Comparison of ENCODE assay signal across 8 cellular contexts in genomic region chr1:225998560-225999226, GRCh38. TPM values are rescaled to one million over a fixed set of nuclear protein-coding genes. Genes with fewer than 3 reads are reported as not detected.
DNase-seq lines count a peak whose midpoint lies in the region; ATAC-seq and TF ChIP-seq lines count a peak whose summit lies in the region.

No MANE protein-coding gene starts in this region.

- peaks cover 70% of the 10 kb centered on the region for H3K4me1 Mint-ChIP-seq in central memory CD8-positive, alpha-beta T cell

- CTCF ChIA-PET in AG04449 (lab: Yijun Ruan, JAX) = interaction anchor here (0.8 to 7.7 kb wide), 4 partner anchors 9 to 122 kb away, joined by 3 to 89 read pairs (median 6); no protein-coding TSS in a partner anchor

- no peak for DNase-seq in AG04449 (ENCODE audit: low read depth, low spot score)
- DNase-seq in MM.1S = no peak
- DNase-seq in central memory CD8-positive, alpha-beta T cell (ENCODE audit: low spot score in 2 of 2) = no peak
- peak; percentile 51 to 62 for DNase-seq in lung microvascular endothelial cell (ENCODE audit: low read depth in 2 of 2)
- DNase-seq in upper lobe of left lung = no peak
- DNase-seq in NCI-H1105 (lab: John Stamatoyannopoulos, UW) = no peak
- no peak for DNase-seq in occipital lobe (lab: John Stamatoyannopoulos, UW)

- TF ChIP-seq POLR2A in upper lobe of left lung (IDR thresholded peaks at IDR 0.05) = no peak

- H2AFZ ChIP-seq in MM.1S (ENCODE audit: low read length) = peak overlapping the region; percentile 35; the same call in 1 of the 2 replicates

- WGBS in upper lobe of left lung, 2 donors = 1% methylated on average over 19 of the region's 19 CpGs

- H3K4me1 ChIP-seq in MM.1S (ENCODE audit: low read length) = peaks cover 37% of the 10 kb centered on the region
- peaks cover 42 to 70% (median 61%) of the 10 kb centered on the region in 4 donors for H3K4me1 ChIP-seq in upper lobe of left lung

- no peaks in the 10 kb centered on the region for H3K27me3 ChIP-seq in MM.1S (replicated peaks; ENCODE audit: insufficient read depth, low read length)
- peaks cover 0 to 6% (median 0%) of the 10 kb centered on the region in 4 donors for H3K27me3 ChIP-seq in upper lobe of left lung

- peaks cover 55% of the 10 kb centered on the region for H3K79me2 ChIP-seq in MM.1S (ENCODE audit: low read length)

- H3K9me2 ChIP-seq in MM.1S (replicated peaks; ENCODE audit: insufficient read depth, low read length) = no peaks in the 10 kb centered on the region

- TF ChIP-seq EP300 in upper lobe of left lung (IDR thresholded peaks at IDR 0.05) = no peak

- H3K9me3 ChIP-seq in MM.1S (replicated peaks; ENCODE audit: insufficient read depth, low read length) (no peaks in the 10 kb centered on the region), upper lobe of left lung (no peaks in the 10 kb centered on the region)

- H3K4me3 Mint-ChIP-seq in central memory CD8-positive, alpha-beta T cell = peak overlapping the region; percentile 98

- POLR2A ChIA-PET in AG04449 (lab: Yijun Ruan, JAX) = interaction anchor here (0.7 to 1.2 kb wide), 5 partner anchors 12 to 66 kb away, joined by 3 to 12 read pairs (median 3); partner anchors contain the start of gene H3-3A

- H3K4me2 ChIP-seq in MM.1S (ENCODE audit: low read depth, low read length) = peak overlapping the region; percentile 91

- H3K36me3 ChIP-seq in MM.1S (replicated peaks; ENCODE audit: insufficient read depth, low read length) (peaks cover 10% of the 10 kb centered on the region), upper lobe of left lung (peaks cover under 1 to 16% (median 9%) of the 10 kb centered on the region in 4 donors)

- H3K4me3 ChIP-seq in AG04449 (ENCODE audit: low read depth, low read length) (peak overlapping the region; percentile 97), MM.1S (ENCODE audit: low read length) (peak overlapping the region; percentile 86), upper lobe of left lung (peak overlapping the region; percentile 69 to 81 (median 76))

- ATAC-seq in GM19452 (IDR thresholded peaks at IDR 0.05; ENCODE audit: unreplicated experiment) (peak; percentile 6), upper lobe of left lung (ENCODE audit: low FRiP score in 2 of 2) (peak; percentile 0 to 11)
- peak; percentile 1 for ATAC-seq in central memory CD8-positive, alpha-beta T cell (replicated peaks; ENCODE audit: extremely low read depth, poor library complexity, severe bottlenecking)

- H3K27ac ChIP-seq in MM.1S (ENCODE audit: low read length) (peak overlapping the region; percentile 65), upper lobe of left lung (peak overlapping the region; percentile 95 to 99 (median 96))

- H4K20me1 ChIP-seq in MM.1S (ENCODE audit: insufficient read depth, low read length) = no peaks in the 10 kb centered on the region

- H3K9me3 Mint-ChIP-seq in central memory CD8-positive, alpha-beta T cell = no peaks in the 10 kb centered on the region

- peaks cover 20% of the 10 kb centered on the region for H3F3A ChIP-seq in MM.1S (ENCODE audit: insufficient read depth, low read length)

- H3K9ac ChIP-seq in MM.1S (ENCODE audit: low read length) = peak overlapping the region; percentile 86

- peak overlapping the region; percentile 99 for H3K27ac Mint-ChIP-seq in central memory CD8-positive, alpha-beta T cell (ENCODE audit: low read depth)

- H3K27me3 Mint-ChIP-seq in central memory CD8-positive, alpha-beta T cell = no peaks in the 10 kb centered on the region

- TF ChIP-seq CTCF in AG04449 (IDR thresholded peaks at IDR 0.05; ENCODE audit: insufficient read depth, low read length, missing control alignments) (no peak), MM.1S (IDR thresholded peaks at IDR 0.05; ENCODE audit: low read length) (no peak), upper lobe of left lung (IDR thresholded peaks at IDR 0.05) (no peak)

- H3K36me3 Mint-ChIP-seq in central memory CD8-positive, alpha-beta T cell (ENCODE audit: insufficient read depth) = peaks cover 49% of the 10 kb centered on the region

RNA-seq across cellular contexts. Expression of gene SDE2, which starts 0.5 kb away (rescaled TPM):
- total RNA-seq in lung microvascular endothelial cell = 16.6 and 35.7 TPM in 2 replicates
- total RNA-seq in upper lobe of left lung = 10 to 100 TPM; 12.1 to 27.8 (median 18.3) TPM
- total RNA-seq in occipital lobe = 43.4 TPM

RNA-seq across cellular contexts. Expression of gene LEFTY2, which starts 57.7 kb away (rescaled TPM):
- total RNA-seq in lung microvascular endothelial cell (not detected in 2 replicates), upper lobe of left lung (1 to 10 TPM in 1 of 6 donors, under 1 TPM in 3, not detected in 2; 0.44 to 2.9 (median 0.76) TPM), occipital lobe (0.47 TPM)

Comparison
In these comparisons a context has a peak if more than half of its experiments do, and no peak if none do; other contexts are left out.
1. DNase-seq: peak in lung microvascular endothelial cell (2 of 2); none in AG04449 (single experiment), MM.1S (single experiment), central memory CD8-positive, alpha-beta T cell (0 of 2), upper lobe of left lung (0 of 2), NCI-H1105 (single experiment) and occipital lobe (single experiment).
2. Peak in every context shown above with its lines, with median percentiles within 50 percentile points of each other: H3K4me3 ChIP-seq and ATAC-seq.